Comparison of ENCODE assay signal across 33 cellular contexts in genomic region chr6:107753778-107754177, GRCh38.
A peak's percentile ranks its signal among the peaks of the same experiment; 100 is the strongest.
DNase-seq lines count a peak whose midpoint lies in the region; ATAC-seq, FAIRE-seq and TF ChIP-seq lines count a peak whose summit lies in the region.
"Had no signal": no experiment of that assay in that cellular context is flagged by ENCODE, and none has a peak within 500 bp of the region (broad histone marks: within the 10 kb centered on the region; RNA-seq: fewer than 3 reads in every experiment).

No MANE protein-coding gene starts in this region.

- WGBS in body of pancreas, 2 donors, result 70 to 78% methylated on average over 3 of the region's 3 CpGs

- H3K9me3 ChIP-seq in HEK293 (ENCODE audit: control insufficient read depth, insufficient read depth, low read depth, low read length), result no peaks in the 10 kb centered on the region
- H3K9me3 ChIP-seq in body of pancreas, result no peaks in the 10 kb centered on the region
- H3K9me3 ChIP-seq: left lung, tibial artery had no signal

- H3K27me3 ChIP-seq in body of pancreas, result no peaks in the 10 kb centered on the region
- H3K27me3 ChIP-seq: left lung, neural progenitor cell, tibial artery had no signal

- H3K4me1 ChIP-seq in HEK293 (ENCODE audit: control insufficient read depth, insufficient read depth, low read length) (no peaks in the 10 kb centered on the region), body of pancreas (no peaks in the 10 kb centered on the region)
- H3K4me1 ChIP-seq: left lung, neural progenitor cell, tibial artery had no signal

- peak overlapping the region; percentile 59 to 60 for H3K4me3 Mint-ChIP-seq in activated T-cell treated with anti-CD3 and anti-CD28 coated beads, Interleukin-2, amount 50 U/mL, for 72 hours
- H3K4me3 Mint-ChIP-seq: B cell, endodermal cell, H9, neural progenitor cell had no signal

- FAIRE-seq in D721Med (lab: Jason Lieb, UNC), result no peak
- FAIRE-seq: HepG2, islet of Langerhans had no signal

- peak in 1 of 2 donors; percentile 61 for ATAC-seq in activated T-cell treated with anti-CD3 and anti-CD28 coated beads, Interleukin-2, amount 50 U/mL, for 72 hours (replicated peaks in 1 of 2)
- peak; percentile 61 for ATAC-seq in stimulated activated naive CD8-positive, alpha-beta T cell treated with anti-CD3 and anti-CD28 coated beads, Interleukin-15, Interleukin-2, amounts not matched to agents 100 U/mL and 50 U/mL, for 24 hours
- ATAC-seq in body of pancreas, result no peak
- no peak for ATAC-seq in HG03520 (IDR thresholded peaks at IDR 0.05; ENCODE audit: unreplicated experiment)
- ATAC-seq: activated CD4-positive, CD25-positive, alpha-beta regulatory T cell treated with anti-CD3 and anti-CD28 coated beads, Interleukin-2, amount 50 U/mL, for 24 hours; esophagus mucosa; HepG2; left lung; PC-3; right cardiac atrium had no signal

- H3K9me3 Mint-ChIP-seq in activated T-cell treated with anti-CD3 and anti-CD28 coated beads, Interleukin-2, amount 50 U/mL, for 72 hours, result peaks cover 3 to 8% of the 10 kb centered on the region in 2 donors
- H3K9me3 Mint-ChIP-seq: endodermal cell had no signal

- peaks cover 2 to 11% of the 10 kb centered on the region in 2 donors for H3K36me3 Mint-ChIP-seq in activated T-cell treated with anti-CD3 and anti-CD28 coated beads, Interleukin-2, amount 50 U/mL, for 72 hours (ENCODE audit: insufficient read depth in 2 of 2)
- H3K36me3 Mint-ChIP-seq: neural progenitor cell had no signal

- CTCF ChIA-PET in HEK293 (lab: Yijun Ruan, JAX), result no interaction called here

- no peak for DNase-seq in activated T-cell treated with anti-CD3 and anti-CD28 coated beads, Interleukin-2, amount 50 U/mL, for 72 hours
- no peak for DNase-seq in activated T-cell treated with anti-CD3 and anti-CD28 coated beads, Interleukin-2, amount 50 U/mL, for 48 hours
- DNase-seq in caudate nucleus (lab: John Stamatoyannopoulos, UW) (peak in 41 of 61 donors; percentile 2 to 85 (median 40)), D721Med (ENCODE audit: insufficient read length, low spot score) (no peak), body of pancreas (no peak)
- no peak for DNase-seq in stimulated activated naive CD8-positive, alpha-beta T cell treated with anti-CD3 and anti-CD28 coated beads, Interleukin-15, Interleukin-2, amounts not matched to agents 100 U/mL and 50 U/mL, for 24 hours
- DNase-seq: central memory CD4-positive, alpha-beta T cell; DMS53; endodermal cell; H9; Karpas-422; left lung; mesenchymal stem cell; NCI-H1436 treated with DMSO at 0.1 percent for 48 hours; NCI-H2081 treated with DMSO at 0.1 percent for 48 hours; NCI-H2227 treated with DMSO at 0.1 percent for 48 hours; NCI-H526; NK-92 treated with Interleukin-12 subunit alpha and Interleukin-12 subunit beta, amount 100 ng/mL, for 24 hours; PC-3; posterior cingulate gyrus; right cardiac atrium; T-helper 2 cell; tibial artery had no signal

- no peaks in the 10 kb centered on the region for H3K27me3 Mint-ChIP-seq in activated T-cell treated with anti-CD3 and anti-CD28 coated beads, Interleukin-2, amount 50 U/mL, for 72 hours (ENCODE audit: low read depth)
- H3K27me3 Mint-ChIP-seq: B cell had no signal

- H3K27ac Mint-ChIP-seq in activated T-cell treated with anti-CD3 and anti-CD28 coated beads, Interleukin-2, amount 50 U/mL, for 72 hours, result peak overlapping the region; percentile 66
- H3K27ac Mint-ChIP-seq: B cell, endodermal cell, H9, neural progenitor cell had no signal

- TF ChIP-seq POLR2A in body of pancreas (IDR thresholded peaks at IDR 0.05), result no peak

- H3K4me3 ChIP-seq in HEK293 (ENCODE audit: low read depth, low read length) (no peak overlapping the region), body of pancreas (no peak overlapping the region)
- H3K4me3 ChIP-seq: left lung, neural progenitor cell, SK-N-MC, smooth muscle cell, tibial artery had no signal

- H3K36me3 ChIP-seq in HEK293 (ENCODE audit: control insufficient read depth in 2 of 2, insufficient read depth in 1 of 2, low read length in 2 of 2) (no peaks in the 10 kb centered on the region), body of pancreas (replicated peaks in 1 of 2; ENCODE audit: insufficient read depth in 1 of 2, low read depth in 2 of 2) (no peaks in the 10 kb centered on the region)
- H3K36me3 ChIP-seq: left lung, neural progenitor cell, tibial artery had no signal

- TF ChIP-seq CTCF in HEK293 (tag by site-specific recombination; IDR thresholded peaks at IDR 0.05) (no peak), D721Med (IDR thresholded peaks at IDR 0.05; ENCODE audit: insufficient read depth, missing control alignments) (no peak), body of pancreas (IDR thresholded peaks at IDR 0.05) (no peak)

- POLR2A ChIA-PET in HEK293 (lab: Yijun Ruan, JAX), result no interaction called here

- intact Hi-C loops in body of pancreas (cut with DNase I), result no loop called here

- no peak overlapping the region for H3K27ac ChIP-seq in HEK293 (ENCODE audit: extremely low read depth, low read depth, low read length)
- H3K27ac ChIP-seq in caudate nucleus (ENCODE audit: low read depth, low read length), result no peak overlapping the region
- H3K27ac ChIP-seq in body of pancreas, result no peak overlapping the region
- H3K27ac ChIP-seq: left lung, neural progenitor cell, SK-N-MC, tibial artery had no signal

- H3K4me1 Mint-ChIP-seq in activated T-cell treated with anti-CD3 and anti-CD28 coated beads, Interleukin-2, amount 50 U/mL, for 72 hours (ENCODE audit: low read depth), result peaks cover 39% of the 10 kb centered on the region
- H3K4me1 Mint-ChIP-seq: endodermal cell, H9, neural progenitor cell had no signal

TF ChIP-seq in HEK293, 187 proteins besides CTCF, POLR2A, EP300 and RAD21:
- TF ChIP-seq ZNF239 (tag by site-specific recombination; IDR thresholded peaks at IDR 0.05) (no peak), ZFHX2 (tag by site-specific recombination; conservative IDR thresholded peaks at IDR 0.05) (peak; percentile 100), KLF10 (tag by site-specific recombination; IDR thresholded peaks at IDR 0.05) (no peak), HOXD13 (CRISPR knock-in tag; IDR thresholded peaks at IDR 0.05; ENCODE audit: borderline replicate concordance) (no peak), EGR2 (tag by site-specific recombination; IDR thresholded peaks at IDR 0.05; ENCODE audit: low read depth) (peak; percentile 100), ZFP3 (tag by site-specific recombination; IDR thresholded peaks at IDR 0.05; ENCODE audit: low read depth) (no peak), ZNF169 (tag by site-specific recombination; IDR thresholded peaks at IDR 0.05) (no peak), YY2 (tag by site-specific recombination; IDR thresholded peaks at IDR 0.05) (no peak), ZNF132 (tag by site-specific recombination; IDR thresholded peaks at IDR 0.05; ENCODE audit: borderline replicate concordance) (no peak), ZNF248 (tag by site-specific recombination; IDR thresholded peaks at IDR 0.05) (no peak), ZNF433 (tag by site-specific recombination; IDR thresholded peaks at IDR 0.05; ENCODE audit: low read depth) (no peak), ZNF623 (tag by site-specific recombination; IDR thresholded peaks at IDR 0.05) (no peak), ZBTB8A (tag by site-specific recombination; IDR thresholded peaks at IDR 0.05) (no peak), ZNF202 (tag by site-specific recombination; IDR thresholded peaks at IDR 0.05; ENCODE audit: borderline replicate concordance) (no peak), ZBTB7A (tag by site-specific recombination; IDR thresholded peaks at IDR 0.05; ENCODE audit: low read depth) (no peak), ZNF112 (tag by site-specific recombination; IDR thresholded peaks at IDR 0.05) (no peak)
TF ChIP-seq in HEK293: peak in this region for 2.

Comparison
In these comparisons a context has a peak if more than half of its experiments do, and no peak if none do; other contexts are left out.
1. DNase-seq: peak in caudate nucleus (41 of 61); none in activated T-cell treated with anti-CD3 and anti-CD28 coated beads, Interleukin-2, amount 50 U/mL, for 72 hours (0 of 2), activated T-cell treated with anti-CD3 and anti-CD28 coated beads, Interleukin-2, amount 50 U/mL, for 48 hours (0 of 2), stimulated activated naive CD8-positive, alpha-beta T cell treated with anti-CD3 and anti-CD28 coated beads, Interleukin-15, Interleukin-2, amounts not matched to agents 100 U/mL and 50 U/mL, for 24 hours (single experiment), D721Med (single experiment) and body of pancreas (0 of 4).